ENCODE assay signal across 8 cellular contexts in genomic region chr5:110727025-110727314, GRCh38. TPM values are rescaled to one million over a fixed set of nuclear protein-coding genes. Genes with fewer than 3 reads are reported as not detected.
DNase-seq lines count a peak whose midpoint lies in the region; ATAC-seq and TF ChIP-seq lines count a peak whose summit lies in the region.

No MANE protein-coding gene starts in this region.

- no peaks in the 10 kb centered on the region for H3K27me3 ChIP-seq in psoas muscle (ENCODE audit: insufficient read depth in 3 of 3, low read length in 2 of 3)

- H3K9me3 ChIP-seq in psoas muscle, result no peaks in the 10 kb centered on the region

- no peak overlapping the region for H3K27ac ChIP-seq in psoas muscle

- DNase-seq in NCI-H510A treated with DMSO at 0.1 percent for 48 hours (lab: John Stamatoyannopoulos, UW), result peak; percentile 27
- no peak for DNase-seq in NCI-H510A (lab: John Stamatoyannopoulos, UW)
- no peak for DNase-seq in fibroblast of pulmonary artery (ENCODE audit: low read depth)
- no peak for DNase-seq in psoas muscle
- DNase-seq in stimulated activated CD4-positive, alpha-beta T cell treated with anti-CD3 and anti-CD28 coated beads, Interleukin-2, amount 100 ng/mL, for 48 hours, result no peak
- DNase-seq in midbrain (lab: John Stamatoyannopoulos, UW), result no peak

- peak overlapping the region; percentile 45 for H3K4me3 ChIP-seq in fibroblast of pulmonary artery (replicated peaks; ENCODE audit: low read depth, low read length)
- H3K4me3 ChIP-seq in psoas muscle, result peak overlapping the region; percentile 65

- ATAC-seq in HG03039 (IDR thresholded peaks at IDR 0.05; ENCODE audit: unreplicated experiment), result peak; percentile 43
- ATAC-seq in SK-N-SH treated with all-trans-retinoic acid at 6 μM for 48 hours, result peak; percentile 74
- peak; percentile 16 to 61 (median 41) for ATAC-seq in psoas muscle

- 43 to 58% (median 52%) methylated on average over 5 of the region's 5 CpGs for WGBS in psoas muscle, 3 donors

- H3K4me1 ChIP-seq in psoas muscle, result no peaks in the 10 kb centered on the region

- TF ChIP-seq CTCF in fibroblast of pulmonary artery (IDR thresholded peaks at IDR 0.05; ENCODE audit: low read length, missing control alignments) (peak; percentile 20), psoas muscle (IDR thresholded peaks at IDR 0.05) (no peak)

- no peaks in the 10 kb centered on the region for H3K36me3 ChIP-seq in psoas muscle (ENCODE audit: insufficient read depth in 1 of 2, low read depth in 1 of 2)

- intact Hi-C loops in psoas muscle (cut with DNase I), result no loop called here

TF ChIP-seq in SK-N-SH treated with all-trans-retinoic acid at 6 μM for 48 hours, 23 proteins besides CTCF, POLR2A, EP300 and RAD21:
- TF ChIP-seq ZNF70 (CRISPR knock-in tag; IDR thresholded peaks at IDR 0.05) (no peak), ZNF565 (CRISPR knock-in tag; conservative IDR thresholded peaks at IDR 0.05; ENCODE audit: low read depth) (no peak), ESRRG (CRISPR knock-in tag; IDR thresholded peaks at IDR 0.05) (no peak), TOX (CRISPR knock-in tag; IDR thresholded peaks at IDR 0.05; ENCODE audit: borderline replicate concordance) (no peak), ZC3H10 (CRISPR knock-in tag; IDR thresholded peaks at IDR 0.05) (no peak), BACH2 (CRISPR knock-in tag; IDR thresholded peaks at IDR 0.05; ENCODE audit: borderline replicate concordance) (no peak), ZFP30 (CRISPR knock-in tag; IDR thresholded peaks at IDR 0.05) (no peak), TCF4 (CRISPR knock-in tag; IDR thresholded peaks at IDR 0.05; ENCODE audit: borderline replicate concordance) (no peak), PATZ1 (CRISPR knock-in tag; IDR thresholded peaks at IDR 0.05; ENCODE audit: borderline replicate concordance) (no peak), CSRNP3 (CRISPR knock-in tag; IDR thresholded peaks at IDR 0.05) (no peak), POU6F1 (CRISPR knock-in tag; IDR thresholded peaks at IDR 0.05; ENCODE audit: borderline replicate concordance, low read depth) (no peak), SNAI2 (CRISPR knock-in tag; IDR thresholded peaks at IDR 0.05) (no peak), CREB5 (CRISPR knock-in tag; IDR thresholded peaks at IDR 0.05; ENCODE audit: low read depth) (no peak), PPARA (CRISPR knock-in tag; IDR thresholded peaks at IDR 0.05; ENCODE audit: borderline replicate concordance) (no peak), ZFP3 (CRISPR knock-in tag; IDR thresholded peaks at IDR 0.05) (no peak), RARB (CRISPR knock-in tag; IDR thresholded peaks at IDR 0.05) (no peak), ISL1 (CRISPR knock-in tag; IDR thresholded peaks at IDR 0.05) (no peak)
TF ChIP-seq in SK-N-SH treated with all-trans-retinoic acid at 6 μM for 48 hours: peak in this region for 0.

RNA-seq across cellular contexts. Expression of gene TMEM232, which starts 0.5 kb away (rescaled TPM):
- total RNA-seq in psoas muscle, result 1 to 10 TPM in 3 of 4 donors, under 1 TPM in 1; 0.38 to 1.4 (median 1.1) TPM
- polyA plus RNA-seq in psoas muscle, result under 1 TPM; 0.25 to 0.58 (median 0.58) TPM

RNA-seq across cellular contexts. Expression of gene SLC25A46, which starts 11.8 kb away (rescaled TPM):
- total RNA-seq in psoas muscle, result 10 to 100 TPM; 59.7 to 77.9 (median 63.8) TPM
- 10 to 100 TPM; 26.6 to 91.9 (median 37.7) TPM for polyA plus RNA-seq in psoas muscle
